In the genomic region with DNA sequence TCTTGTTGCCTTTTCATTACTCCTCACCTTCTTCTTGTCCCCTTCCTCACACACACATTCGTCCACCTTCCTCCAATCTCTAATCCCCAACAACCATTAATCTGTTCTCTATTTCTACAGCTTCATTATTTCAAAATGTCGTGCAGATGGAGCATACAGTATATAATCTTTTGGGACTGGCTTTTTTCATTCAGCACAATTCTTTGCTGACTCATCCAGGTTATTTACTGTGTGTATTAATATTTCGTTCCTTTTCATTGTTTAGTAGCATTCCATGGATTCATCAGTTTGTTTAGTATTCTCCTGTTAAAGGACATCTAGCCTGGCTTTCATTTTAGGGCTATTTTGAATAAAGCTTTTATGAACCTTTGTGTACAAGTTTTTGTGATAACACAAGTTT, we compare ENCODE assay signal across 8 cellular contexts.
"Had no signal": no experiment of that assay in that cellular context is flagged by ENCODE, and none has a peak within 500 bp of the region (broad histone marks: within the 10 kb centered on the region; RNA-seq: fewer than 3 reads in every experiment).

No MANE protein-coding gene starts in this region.

- H3K4me3 ChIP-seq: GM23338 had no signal

- H2AFZ ChIP-seq: GM23338 had no signal

- ATAC-seq: GM23338 had no signal

- H3K27ac Mint-ChIP-seq: GM23338, H9 had no signal

- H3K4me1 Mint-ChIP-seq: GM23338, H9 had no signal

- H3K4me3 Mint-ChIP-seq: GM23338, H9 had no signal

- DNase-seq: H9, HCEC 1CT, IMR-90, KBM-7 had no signal

- H3K9me3 Mint-ChIP-seq: GM23338, H9 had no signal

- FAIRE-seq: H1, H54, HTR-8/SVneo had no signal

- H3K4me2 ChIP-seq: GM23338 had no signal
